In the genomic region with DNA sequence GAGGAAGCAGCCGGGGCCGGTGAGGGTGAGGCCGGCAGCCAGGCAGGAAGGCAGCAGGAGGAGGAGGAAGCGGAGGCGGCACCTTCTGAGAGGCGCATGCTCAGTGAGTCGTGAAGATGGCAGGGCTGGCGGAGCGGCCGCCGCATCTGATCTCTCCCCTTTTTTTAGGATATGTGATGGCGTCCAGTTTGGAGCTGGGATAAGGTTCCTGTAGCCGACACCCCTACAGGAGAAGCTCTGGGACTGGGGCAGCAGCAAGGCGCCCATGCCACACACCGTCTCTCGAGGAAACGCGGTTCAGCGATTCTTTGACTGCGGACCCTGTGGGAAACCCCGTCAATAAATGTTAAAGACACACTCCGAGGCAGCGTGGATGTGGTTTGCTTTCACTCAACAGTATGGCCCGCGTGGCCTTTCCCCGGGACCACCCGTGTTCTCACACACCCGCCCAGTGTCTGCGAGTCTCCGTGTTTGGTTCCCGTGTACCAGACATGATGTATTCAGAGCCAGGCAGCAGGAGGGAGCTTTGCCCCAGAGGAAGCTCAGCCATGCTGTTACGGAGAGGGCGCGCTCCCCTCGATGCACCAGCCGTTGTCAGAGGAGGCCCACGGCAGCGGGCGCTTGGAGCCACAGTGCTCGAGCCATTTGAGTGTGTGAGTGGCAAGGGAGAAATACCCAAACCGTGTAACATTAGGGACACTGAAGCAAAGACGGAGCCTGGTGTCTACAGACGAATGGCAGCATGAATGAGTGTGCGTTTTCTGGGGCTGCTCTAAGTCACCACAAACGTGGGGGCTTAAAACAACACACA, we compare ENCODE assay signal across 1 cellular context.
TF ChIP-seq lines count a peak whose summit lies in the region.

No MANE protein-coding gene starts in this region.

TF ChIP-seq in GM12878, 131 proteins besides CTCF, POLR2A, EP300 and RAD21:
- TF ChIP-seq RB1 (IDR thresholded peaks at IDR 0.05; ENCODE audit: borderline replicate concordance) (0 out of 2 replicates have a peak, but pooled peaks have one; percentile 10), IKZF1 (conservative IDR thresholded peaks at IDR 0.05) (peak; percentile 70; the same call in 1 of the 2 replicates), PAX5 (IDR thresholded peaks at IDR 0.05; ENCODE audit: borderline replicate concordance, low read depth, low read length) (peak; percentile 52; the same call in 1 of the 2 replicates), POLR2AphosphoS2 (IDR thresholded peaks at IDR 0.05; ENCODE audit: low read depth, low read length) (0 out of 2 replicates have a peak, but pooled peaks have one; percentile 32), GABPA (IDR thresholded peaks at IDR 0.05; ENCODE audit: low read depth) (0 out of 2 replicates have a peak, but pooled peaks have one; percentile 29), SRF (IDR thresholded peaks at IDR 0.05; ENCODE audit: low read depth in 2 of 2, low read length in 2 of 2) (no peak), NRF1 (conservative IDR thresholded peaks at IDR 0.05; ENCODE audit: low read depth, low read length) (peak; percentile 54), POLR2AphosphoS5 (IDR thresholded peaks at IDR 0.05; ENCODE audit: low read length) (peak; percentile 47; the same call in 1 of the 2 replicates), RUNX3 (IDR thresholded peaks at IDR 0.05; ENCODE audit: low read length) (peak; percentile 53; the same call in 1 of the 2 replicates), RAD51 (IDR thresholded peaks at IDR 0.05) (no peak), ETV6 (conservative IDR thresholded peaks at IDR 0.05 in 1 of 2, IDR thresholded peaks at IDR 0.05 in 1 of 2; ENCODE audit: borderline replicate concordance in 1 of 2, low read depth in 1 of 2) (peak in 1 of 2 experiments; percentile 83; a peak in 2 of 4 replicates), NR2C2 (IDR thresholded peaks at IDR 0.05; ENCODE audit: borderline replicate concordance, control insufficient read depth, insufficient read length, low read depth) (no peak), ZNF274 (IDR thresholded peaks at IDR 0.05; ENCODE audit: insufficient read depth, insufficient read length) (no peak), BHLHE40 (IDR thresholded peaks at IDR 0.05; ENCODE audit: borderline replicate concordance in 1 of 2, low read depth in 2 of 2, low read length in 1 of 2) (peak in 1 of 2 experiments; percentile 0; a peak in 1 of 4 replicates), YY1 (IDR thresholded peaks at IDR 0.05; ENCODE audit: low read depth, low read length) (peak; percentile 32; the same call in 1 of the 2 replicates), SPI1 (IDR thresholded peaks at IDR 0.05; ENCODE audit: borderline replicate concordance, insufficient read depth, low read depth, low read length) (peak; percentile 35; the same call in 1 of the 2 replicates), EGR1 (IDR thresholded peaks at IDR 0.05; ENCODE audit: borderline replicate concordance in 1 of 2, low read depth in 2 of 2, low read length in 2 of 2) (peak in 1 of 2 experiments; percentile 82; a peak in 2 of 3 replicates), EED (IDR thresholded peaks at IDR 0.05; ENCODE audit: low read depth) (peak; percentile 60; the same call in 1 of the 2 replicates), TAF1 (IDR thresholded peaks at IDR 0.05; ENCODE audit: borderline replicate concordance, low read depth, low read length) (peak; percentile 59; the same call in 1 of the 2 replicates)
- TF ChIP-seq, protein P1, sequence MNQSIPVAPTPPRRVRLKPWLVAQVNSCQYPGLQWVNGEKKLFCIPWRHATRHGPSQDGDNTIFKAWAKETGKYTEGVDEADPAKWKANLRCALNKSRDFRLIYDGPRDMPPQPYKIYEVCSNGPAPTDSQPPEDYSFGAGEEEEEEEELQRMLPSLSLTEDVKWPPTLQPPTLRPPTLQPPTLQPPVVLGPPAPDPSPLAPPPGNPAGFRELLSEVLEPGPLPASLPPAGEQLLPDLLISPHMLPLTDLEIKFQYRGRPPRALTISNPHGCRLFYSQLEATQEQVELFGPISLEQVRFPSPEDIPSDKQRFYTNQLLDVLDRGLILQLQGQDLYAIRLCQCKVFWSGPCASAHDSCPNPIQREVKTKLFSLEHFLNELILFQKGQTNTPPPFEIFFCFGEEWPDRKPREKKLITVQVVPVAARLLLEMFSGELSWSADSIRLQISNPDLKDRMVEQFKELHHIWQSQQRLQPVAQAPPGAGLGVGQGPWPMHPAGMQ (IDR thresholded peaks at IDR 0.05; ENCODE audit: borderline replicate concordance), result no peak
- TF ChIP-seq, protein P2, sequence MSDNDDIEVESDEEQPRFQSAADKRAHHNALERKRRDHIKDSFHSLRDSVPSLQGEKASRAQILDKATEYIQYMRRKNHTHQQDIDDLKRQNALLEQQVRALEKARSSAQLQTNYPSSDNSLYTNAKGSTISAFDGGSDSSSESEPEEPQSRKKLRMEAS (IDR thresholded peaks at IDR 0.05; ENCODE audit: low read depth, low read length), result peak; percentile 66
- TF ChIP-seq, protein P3, sequence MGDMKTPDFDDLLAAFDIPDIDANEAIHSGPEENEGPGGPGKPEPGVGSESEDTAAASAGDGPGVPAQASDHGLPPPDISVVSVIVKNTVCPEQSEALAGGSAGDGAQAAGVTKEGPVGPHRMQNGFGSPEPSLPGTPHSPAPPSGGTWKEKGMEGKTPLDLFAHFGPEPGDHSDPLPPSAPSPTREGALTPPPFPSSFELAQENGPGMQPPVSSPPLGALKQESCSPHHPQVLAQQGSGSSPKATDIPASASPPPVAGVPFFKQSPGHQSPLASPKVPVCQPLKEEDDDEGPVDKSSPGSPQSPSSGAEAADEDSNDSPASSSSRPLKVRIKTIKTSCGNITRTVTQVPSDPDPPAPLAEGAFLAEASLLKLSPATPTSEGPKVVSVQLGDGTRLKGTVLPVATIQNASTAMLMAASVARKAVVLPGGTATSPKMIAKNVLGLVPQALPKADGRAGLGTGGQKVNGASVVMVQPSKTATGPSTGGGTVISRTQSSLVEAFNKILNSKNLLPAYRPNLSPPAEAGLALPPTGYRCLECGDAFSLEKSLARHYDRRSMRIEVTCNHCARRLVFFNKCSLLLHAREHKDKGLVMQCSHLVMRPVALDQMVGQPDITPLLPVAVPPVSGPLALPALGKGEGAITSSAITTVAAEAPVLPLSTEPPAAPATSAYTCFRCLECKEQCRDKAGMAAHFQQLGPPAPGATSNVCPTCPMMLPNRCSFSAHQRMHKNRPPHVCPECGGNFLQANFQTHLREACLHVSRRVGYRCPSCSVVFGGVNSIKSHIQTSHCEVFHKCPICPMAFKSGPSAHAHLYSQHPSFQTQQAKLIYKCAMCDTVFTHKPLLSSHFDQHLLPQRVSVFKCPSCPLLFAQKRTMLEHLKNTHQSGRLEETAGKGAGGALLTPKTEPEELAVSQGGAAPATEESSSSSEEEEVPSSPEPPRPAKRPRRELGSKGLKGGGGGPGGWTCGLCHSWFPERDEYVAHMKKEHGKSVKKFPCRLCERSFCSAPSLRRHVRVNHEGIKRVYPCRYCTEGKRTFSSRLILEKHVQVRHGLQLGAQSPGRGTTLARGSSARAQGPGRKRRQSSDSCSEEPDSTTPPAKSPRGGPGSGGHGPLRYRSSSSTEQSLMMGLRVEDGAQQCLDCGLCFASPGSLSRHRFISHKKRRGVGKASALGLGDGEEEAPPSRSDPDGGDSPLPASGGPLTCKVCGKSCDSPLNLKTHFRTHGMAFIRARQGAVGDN (IDR thresholded peaks at IDR 0.05), result 0 out of 2 replicates have a peak, but pooled peaks have one; percentile 42
- TF ChIP-seq, protein P4, sequence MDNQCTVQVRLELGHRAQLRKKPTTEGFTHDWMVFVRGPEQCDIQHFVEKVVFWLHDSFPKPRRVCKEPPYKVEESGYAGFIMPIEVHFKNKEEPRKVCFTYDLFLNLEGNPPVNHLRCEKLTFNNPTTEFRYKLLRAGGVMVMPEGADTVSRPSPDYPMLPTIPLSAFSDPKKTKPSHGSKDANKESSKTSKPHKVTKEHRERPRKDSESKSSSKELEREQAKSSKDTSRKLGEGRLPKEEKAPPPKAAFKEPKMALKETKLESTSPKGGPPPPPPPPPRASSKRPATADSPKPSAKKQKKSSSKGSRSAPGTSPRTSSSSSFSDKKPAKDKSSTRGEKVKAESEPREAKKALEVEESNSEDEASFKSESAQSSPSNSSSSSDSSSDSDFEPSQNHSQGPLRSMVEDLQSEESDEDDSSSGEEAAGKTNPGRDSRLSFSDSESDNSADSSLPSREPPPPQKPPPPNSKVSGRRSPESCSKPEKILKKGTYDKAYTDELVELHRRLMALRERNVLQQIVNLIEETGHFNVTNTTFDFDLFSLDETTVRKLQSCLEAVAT (IDR thresholded peaks at IDR 0.05), result peak; percentile 76
- TF ChIP-seq, protein P5, sequence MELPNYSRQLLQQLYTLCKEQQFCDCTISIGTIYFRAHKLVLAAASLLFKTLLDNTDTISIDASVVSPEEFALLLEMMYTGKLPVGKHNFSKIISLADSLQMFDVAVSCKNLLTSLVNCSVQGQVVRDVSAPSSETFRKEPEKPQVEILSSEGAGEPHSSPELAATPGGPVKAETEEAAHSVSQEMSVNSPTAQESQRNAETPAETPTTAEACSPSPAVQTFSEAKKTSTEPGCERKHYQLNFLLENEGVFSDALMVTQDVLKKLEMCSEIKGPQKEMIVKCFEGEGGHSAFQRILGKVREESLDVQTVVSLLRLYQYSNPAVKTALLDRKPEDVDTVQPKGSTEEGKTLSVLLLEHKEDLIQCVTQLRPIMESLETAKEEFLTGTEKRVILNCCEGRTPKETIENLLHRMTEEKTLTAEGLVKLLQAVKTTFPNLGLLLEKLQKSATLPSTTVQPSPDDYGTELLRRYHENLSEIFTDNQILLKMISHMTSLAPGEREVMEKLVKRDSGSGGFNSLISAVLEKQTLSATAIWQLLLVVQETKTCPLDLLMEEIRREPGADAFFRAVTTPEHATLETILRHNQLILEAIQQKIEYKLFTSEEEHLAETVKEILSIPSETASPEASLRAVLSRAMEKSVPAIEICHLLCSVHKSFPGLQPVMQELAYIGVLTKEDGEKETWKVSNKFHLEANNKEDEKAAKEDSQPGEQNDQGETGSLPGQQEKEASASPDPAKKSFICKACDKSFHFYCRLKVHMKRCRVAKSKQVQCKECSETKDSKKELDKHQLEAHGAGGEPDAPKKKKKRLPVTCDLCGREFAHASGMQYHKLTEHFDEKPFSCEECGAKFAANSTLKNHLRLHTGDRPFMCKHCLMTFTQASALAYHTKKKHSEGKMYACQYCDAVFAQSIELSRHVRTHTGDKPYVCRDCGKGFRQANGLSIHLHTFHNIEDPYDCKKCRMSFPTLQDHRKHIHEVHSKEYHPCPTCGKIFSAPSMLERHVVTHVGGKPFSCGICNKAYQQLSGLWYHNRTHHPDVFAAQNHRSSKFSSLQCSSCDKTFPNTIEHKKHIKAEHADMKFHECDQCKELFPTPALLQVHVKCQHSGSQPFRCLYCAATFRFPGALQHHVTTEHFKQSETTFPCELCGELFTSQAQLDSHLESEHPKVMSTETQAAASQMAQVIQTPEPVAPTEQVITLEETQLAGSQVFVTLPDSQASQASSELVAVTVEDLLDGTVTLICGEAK (IDR thresholded peaks at IDR 0.05; ENCODE audit: borderline replicate concordance), result 0 out of 2 replicates have a peak, but pooled peaks have one; percentile 37
